In the genomic region with DNA sequence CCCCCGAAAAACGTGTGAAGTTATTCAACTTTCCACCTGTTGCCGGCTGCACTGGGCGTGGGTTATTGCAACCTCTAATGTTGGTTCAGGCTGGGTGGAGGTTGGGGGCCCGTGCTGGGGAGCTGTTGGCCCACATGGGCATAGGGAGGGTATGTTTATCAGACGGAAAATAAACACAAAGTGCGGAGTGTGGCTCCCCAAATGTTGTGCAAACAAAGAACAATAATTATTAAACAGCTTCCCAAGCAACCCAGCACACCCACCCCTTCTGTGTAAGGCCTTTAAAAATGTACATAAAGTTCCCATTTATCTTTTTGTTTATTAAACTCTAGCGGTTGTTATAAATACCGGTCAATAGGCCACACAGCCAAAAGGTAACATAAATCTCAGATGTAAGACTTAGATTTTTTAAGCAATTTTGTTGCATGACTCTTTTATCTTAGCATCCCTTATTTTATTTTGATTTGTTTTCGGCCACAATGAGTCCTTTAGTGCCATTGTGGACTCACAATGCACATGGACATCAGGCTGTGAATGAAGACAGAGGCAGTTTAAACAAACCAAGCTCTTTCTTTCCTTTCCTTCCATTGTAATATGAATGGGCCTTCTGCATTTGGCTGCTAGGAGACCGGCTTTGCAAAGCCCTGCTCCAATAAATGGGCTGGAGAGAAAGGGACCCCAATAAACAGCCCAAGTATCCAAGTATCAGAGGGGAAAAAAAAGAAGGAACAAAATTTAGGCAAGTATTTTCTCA, we compare ENCODE assay signal across 19 cellular contexts. TPM values are rescaled to one million over a fixed set of nuclear protein-coding genes. Genes with fewer than 3 reads are reported as not detected.
A peak's percentile ranks its signal among the peaks of the same experiment; 100 is the strongest.
DNase-seq lines count a peak whose midpoint lies in the region; ATAC-seq, FAIRE-seq and TF ChIP-seq lines count a peak whose summit lies in the region.
"Had no signal": no experiment of that assay in that cellular context is flagged by ENCODE, and none has a peak within 500 bp of the region (broad histone marks: within the 10 kb centered on the region; RNA-seq: fewer than 3 reads in every experiment).

No MANE protein-coding gene starts in this region.

- H3K4me3 ChIP-seq in HepG2 (replicated peaks in 1 of 3; ENCODE audit: insufficient read depth in 1 of 3, low read depth in 2 of 3, low read length in 3 of 3): no peak overlapping the region
- H3K4me3 ChIP-seq in CD4-positive, alpha-beta memory T cell (ENCODE audit: low read length in 2 of 2): no peak overlapping the region
- H3K4me3 ChIP-seq: lower lobe of right lung, thoracic aorta had no signal

- peaks cover 24% of the 10 kb centered on the region for H3K4me1 Mint-ChIP-seq in nephron progenitor cell
- peaks cover 14 to 30% (median 19%) of the 10 kb centered on the region in 4 donors for H3K4me1 Mint-ChIP-seq in CD4-positive, alpha-beta memory T cell

- WGBS in HepG2 (ENCODE audit: low lambda C conversion rate): 20% methylated on average over 11 of the region's 11 CpGs

- CTCF ChIA-PET in HepG2 (lab: Yijun Ruan, JAX; ENCODE audit: low intra/inter-chr PET ratio, low total read pairs): no interaction called here
- CTCF ChIA-PET in CD4-positive, alpha-beta memory T cell (lab: Charles Lee; ENCODE audit: partially characterized antibody): no interaction called here

- H3K27ac ChIP-seq in HepG2 (ENCODE audit: extremely low read length, insufficient read depth, low read length): no peak overlapping the region
- H3K27ac ChIP-seq in CD4-positive, alpha-beta memory T cell (ENCODE audit: low read depth, low read length): no peak overlapping the region
- H3K27ac ChIP-seq: epithelial cell of prostate, gastroesophageal sphincter, lower lobe of right lung, thoracic aorta had no signal

- H2AFZ ChIP-seq in HepG2 (ENCODE audit: low read length): no peak overlapping the region

- no peaks in the 10 kb centered on the region for H3K36me3 ChIP-seq in HepG2 (replicated peaks in 1 of 2; ENCODE audit: control insufficient read depth in 1 of 2, insufficient read depth in 2 of 2, low read length in 2 of 2)
- no peaks in the 10 kb centered on the region for H3K36me3 ChIP-seq in CD4-positive, alpha-beta memory T cell (ENCODE audit: insufficient read depth, low read length)
- H3K36me3 ChIP-seq: gastroesophageal sphincter, lower lobe of right lung, thoracic aorta had no signal

- H3K27ac Mint-ChIP-seq in nephron progenitor cell: no peak overlapping the region
- H3K27ac Mint-ChIP-seq in CD4-positive, alpha-beta memory T cell: peak overlapping the region in 1 of 7 donors; percentile 10
- H3K27ac Mint-ChIP-seq: T-helper 1 cell treated with Interleukin-12 subunit alpha and Interleukin-12 subunit beta and Interleukin-4 antibody, amounts not matched to agents 30 μg/mL and 1 μg/mL, for 36 hours had no signal

- H3K9me3 Mint-ChIP-seq in nephron progenitor cell: peaks cover 31% of the 10 kb centered on the region
- peaks cover 0 to 5% (median 0%) of the 10 kb centered on the region in 8 donors for H3K9me3 Mint-ChIP-seq in CD4-positive, alpha-beta memory T cell

- TF ChIP-seq CTCF in nephron progenitor cell (IDR thresholded peaks at IDR 0.05): no peak
- no peak for TF ChIP-seq CTCF in HepG2 (CRISPR knock-in tag; IDR thresholded peaks at IDR 0.05)

- H3K4me3 Mint-ChIP-seq in nephron progenitor cell: peak overlapping the region; percentile 5
- peak overlapping the region in 4 of 8 donors; percentile 5 to 53 (median 19) for H3K4me3 Mint-ChIP-seq in CD4-positive, alpha-beta memory T cell
- H3K4me3 Mint-ChIP-seq: T-helper 1 cell treated with Interleukin-12 subunit alpha and Interleukin-12 subunit beta and Interleukin-4 antibody, amounts not matched to agents 30 μg/mL and 1 μg/mL, for 36 hours had no signal

- H3K79me2 ChIP-seq in HepG2 (ENCODE audit: insufficient read depth, low read length): no peaks in the 10 kb centered on the region

- POLR2A ChIA-PET in HepG2 (lab: Yijun Ruan, JAX): no interaction called here
- POLR2A ChIA-PET in CD4-positive, alpha-beta memory T cell (lab: Charles Lee; ENCODE audit: partially characterized antibody): interaction anchor here (4.3 kb wide), 1 partner anchor 10 kb away, joined by 22 read pairs; the partner anchor contains the start of gene FAM120B

- peak; percentile 88 for DNase-seq in COLO668 (lab: John Stamatoyannopoulos, UW; ENCODE audit: unreplicated experiment)
- DNase-seq in NCI-H1930 (lab: John Stamatoyannopoulos, UW): peak; percentile 29 to 49
- DNase-seq in nephron progenitor cell: no peak
- no peak for DNase-seq in HepG2 (ENCODE audit: low spot score)
- no peak for DNase-seq in CD4-positive, alpha-beta memory T cell
- DNase-seq in stimulated activated CD4-positive, alpha-beta T cell treated with anti-CD3 and anti-CD28 coated beads, Interleukin-15, amount 100 ng/mL, for 24 hours: no peak
- DNase-seq: activated CD4-positive, CD25-positive, alpha-beta regulatory T cell; lower lobe of right lung; occipital lobe; stimulated activated CD4-positive, alpha-beta T cell treated with anti-CD3 and anti-CD28 coated beads, Interleukin-4, amount 100 ng/mL, for 1 hour had no signal

- FAIRE-seq in endometrium (lab: Jason Lieb, UNC) (peak; percentile 89), HepG2 (lab: Jason Lieb, UNC) (no peak)
- FAIRE-seq: colon, D721Med had no signal

- peaks cover 28% of the 10 kb centered on the region for H3K36me3 Mint-ChIP-seq in nephron progenitor cell (ENCODE audit: low read depth)
- H3K36me3 Mint-ChIP-seq in CD4-positive, alpha-beta memory T cell: no peaks in the 10 kb centered on the region

- no peak for ATAC-seq in HepG2
- no peak for ATAC-seq in HG03095 (IDR thresholded peaks at IDR 0.05; ENCODE audit: unreplicated experiment)
- ATAC-seq: gastroesophageal sphincter, lower lobe of right lung, Right ventricle myocardium inferior had no signal

- intact Hi-C loops in HepG2 (cut with micrococcal nuclease; ENCODE audit: unreplicated experiment): loop anchor here (1.0 kb wide), 1 partner anchor 67 kb away; no protein-coding TSS in a partner anchor
- intact Hi-C loops in CD4-positive, alpha-beta memory T cell (cut with micrococcal nuclease): no loop called here

- peaks cover 4% of the 10 kb centered on the region; the same call in 1 of the 2 replicates for H4K20me1 ChIP-seq in HepG2 (ENCODE audit: insufficient read depth, low read length)

- peaks cover 11% of the 10 kb centered on the region; the same call in 1 of the 2 replicates for H3K9me3 ChIP-seq in HepG2 (ENCODE audit: low read length)
- H3K9me3 ChIP-seq in CD4-positive, alpha-beta memory T cell (ENCODE audit: control insufficient read depth in 1 of 2, low read length in 2 of 2): no peaks in the 10 kb centered on the region
- H3K9me3 ChIP-seq: gastroesophageal sphincter, lower lobe of right lung, thoracic aorta had no signal

- no peak overlapping the region for H3K4me2 ChIP-seq in HepG2 (ENCODE audit: low read depth, low read length)

- peaks cover 12 to 54% of the 10 kb centered on the region in 2 experiments for H3K27me3 ChIP-seq in HepG2 (ENCODE audit: control insufficient read depth in 1 of 2, insufficient read depth in 2 of 2, low read length in 2 of 2)
- H3K27me3 ChIP-seq in CD4-positive, alpha-beta memory T cell (ENCODE audit: insufficient read depth, low read length): peaks cover 29% of the 10 kb centered on the region

- no peak for TF ChIP-seq POLR2A in HepG2 (IDR thresholded peaks at IDR 0.05; ENCODE audit: insufficient read depth in 1 of 2, low read depth in 2 of 2, low read length in 2 of 2)

- no peak overlapping the region for H3K9ac ChIP-seq in HepG2 (ENCODE audit: insufficient read depth, low read depth, low read length)

- peaks cover 57% of the 10 kb centered on the region for H3K27me3 Mint-ChIP-seq in nephron progenitor cell (ENCODE audit: low read depth, poor library complexity)
- H3K27me3 Mint-ChIP-seq in CD4-positive, alpha-beta memory T cell: peaks cover 35 to 50% of the 10 kb centered on the region in 2 donors

- H3K4me1 ChIP-seq in HepG2 (ENCODE audit: insufficient read depth, low read length): peaks cover 14% of the 10 kb centered on the region
- peaks cover 40% of the 10 kb centered on the region for H3K4me1 ChIP-seq in CD4-positive, alpha-beta memory T cell (ENCODE audit: insufficient read depth, low read length)

- no TSS peak for BruUV-seq in HepG2 (replicated peaks; lab: Mats Ljungman, UMichigan)

- no peak for TF ChIP-seq RAD21 in HepG2 (CRISPR knock-in tag; IDR thresholded peaks at IDR 0.05)

- in situ Hi-C loops in HepG2 (cut with HindIII; ENCODE audit: extremely low pct_ligation_motif_present, low pct_unique_long_range_greater_than_20kb): no loop called here

- TF ChIP-seq EP300 in HepG2 (IDR thresholded peaks at IDR 0.05; ENCODE audit: low read depth in 2 of 2, low read length in 2 of 2) (no peak), HepG2 (CRISPR knock-in tag; IDR thresholded peaks at IDR 0.05; ENCODE audit: borderline replicate concordance) (no peak)

RNA-seq across cellular contexts. Expression of gene DLL1, which starts 6.9 kb away (rescaled TPM):
- total RNA-seq in HepG2 (2016; rRNA removed; fragmentation: Illumina TruSeq; extraction: Trizol): not detected in 2 replicates
- total RNA-seq in HepG2 (2016; cell fraction: cytosol; rRNA removed; fragmentation: Illumina TruSeq; extraction: Trizol; ENCODE audit: low read depth): not detected in 2 replicates
- total RNA-seq in HepG2 (2016; cell fraction: insoluble cytoplasmic fraction; rRNA removed; fragmentation: Illumina TruSeq; extraction: Trizol): not detected in 2 replicates
- not detected in 2 replicates for total RNA-seq in HepG2 (2016; cell fraction: membrane; rRNA removed; fragmentation: Illumina TruSeq; extraction: Trizol)
- not detected in 2 replicates for total RNA-seq in HepG2 (2016; cell fraction: nucleus; rRNA removed; fragmentation: Illumina TruSeq; extraction: Trizol)
- not detected in 2 replicates for polyA plus RNA-seq in HepG2 (2011; rRNA removed)
- polyA plus RNA-seq in HepG2 (2011; cell fraction: cytosol; rRNA removed): not detected in 2 replicates
- 0.10 TPM in 2 replicates for polyA plus RNA-seq in HepG2 (2011; cell fraction: nucleus; rRNA removed)
- not detected in 2 replicates for polyA plus RNA-seq in HepG2 (2012)
- not detected in 2 replicates for polyA plus RNA-seq in HepG2 (2016; cell fraction: cytosol; fragmentation: Illumina TruSeq; extraction: Trizol; ENCODE audit: low read depth)
- polyA plus RNA-seq in HepG2 (2016; cell fraction: insoluble cytoplasmic fraction; fragmentation: Illumina TruSeq; extraction: Trizol; ENCODE audit: low read depth): not detected in 2 replicates
- polyA plus RNA-seq in HepG2 (2016; cell fraction: membrane; fragmentation: Illumina TruSeq; extraction: Trizol; ENCODE audit: low read depth): not detected in 2 replicates
- not detected in 2 replicates for polyA plus RNA-seq in HepG2 (2016; cell fraction: nucleus; fragmentation: Illumina TruSeq; extraction: Trizol; ENCODE audit: insufficient read depth, low read depth)
- polyA minus RNA-seq in HepG2 (2011; rRNA and poly(A)+ RNA removed; ENCODE audit: low replicate concordance): not detected in 2 replicates
- polyA minus RNA-seq in HepG2 (2011; cell fraction: cytosol; rRNA and poly(A)+ RNA removed): not detected in 2 replicates
- not detected in 2 replicates for polyA minus RNA-seq in HepG2 (2011; cell fraction: nucleus; rRNA and poly(A)+ RNA removed)
- total RNA-seq in CD4-positive, alpha-beta memory T cell: 1 to 10 TPM; 1.7 to 3.4 TPM
- under 1 TPM in 1 of 2 donors, not detected in 1; 0.07 TPM for polyA plus RNA-seq in CD4-positive, alpha-beta memory T cell

RNA-seq across cellular contexts. Expression of gene FAM120B, which starts 8.8 kb away (rescaled TPM):
- total RNA-seq in HepG2 (2016; rRNA removed; fragmentation: Illumina TruSeq; extraction: Trizol): 10.7 and 18.3 TPM in 2 replicates
- 14.5 and 14.8 TPM in 2 replicates for total RNA-seq in HepG2 (2016; cell fraction: cytosol; rRNA removed; fragmentation: Illumina TruSeq; extraction: Trizol; ENCODE audit: low read depth)
- 10.1 and 18.3 TPM in 2 replicates for total RNA-seq in HepG2 (2016; cell fraction: insoluble cytoplasmic fraction; rRNA removed; fragmentation: Illumina TruSeq; extraction: Trizol)
- 18.9 and 22.2 TPM in 2 replicates for total RNA-seq in HepG2 (2016; cell fraction: membrane; rRNA removed; fragmentation: Illumina TruSeq; extraction: Trizol)
- total RNA-seq in HepG2 (2016; cell fraction: nucleus; rRNA removed; fragmentation: Illumina TruSeq; extraction: Trizol): 16.8 and 19.1 TPM in 2 replicates
- 9.2 and 10.8 TPM in 2 replicates for polyA plus RNA-seq in HepG2 (2011; rRNA removed)
- polyA plus RNA-seq in HepG2 (2011; cell fraction: cytosol; rRNA removed): 6.1 and 6.8 TPM in 2 replicates
- polyA plus RNA-seq in HepG2 (2011; cell fraction: nucleus; rRNA removed): 11.2 and 14.9 TPM in 2 replicates
- polyA plus RNA-seq in HepG2 (2012): 10.6 and 12.8 TPM in 2 replicates
- 1.4 and 1.6 TPM in 2 replicates for polyA plus RNA-seq in HepG2 (2016; cell fraction: cytosol; fragmentation: Illumina TruSeq; extraction: Trizol; ENCODE audit: low read depth)
- polyA plus RNA-seq in HepG2 (2016; cell fraction: insoluble cytoplasmic fraction; fragmentation: Illumina TruSeq; extraction: Trizol; ENCODE audit: low read depth): 21.6 TPM in 2 replicates
- 2.6 and 3.5 TPM in 2 replicates for polyA plus RNA-seq in HepG2 (2016; cell fraction: membrane; fragmentation: Illumina TruSeq; extraction: Trizol; ENCODE audit: low read depth)
- polyA plus RNA-seq in HepG2 (2016; cell fraction: nucleus; fragmentation: Illumina TruSeq; extraction: Trizol; ENCODE audit: insufficient read depth, low read depth): 17.9 and 21.0 TPM in 2 replicates
- 18.9 and 22.3 TPM in 2 replicates for polyA minus RNA-seq in HepG2 (2011; rRNA and poly(A)+ RNA removed; ENCODE audit: low replicate concordance)
- polyA minus RNA-seq in HepG2 (2011; cell fraction: cytosol; rRNA and poly(A)+ RNA removed): 8.3 and 10.0 TPM in 2 replicates
- 39.7 and 55.7 TPM in 2 replicates for polyA minus RNA-seq in HepG2 (2011; cell fraction: nucleus; rRNA and poly(A)+ RNA removed)
- total RNA-seq in CD4-positive, alpha-beta memory T cell: 10 to 100 TPM; 46.8 to 48.6 TPM
- 10 to 100 TPM; 22.7 to 33.4 TPM for polyA plus RNA-seq in CD4-positive, alpha-beta memory T cell

Comparison
In these comparisons a context has a peak if more than half of its experiments do, and no peak if none do; other contexts are left out.
1. DNase-seq: peak in COLO668 (single experiment) and NCI-H1930 (2 of 2); none in nephron progenitor cell (single experiment), HepG2 (single experiment), CD4-positive, alpha-beta memory T cell (0 of 5) and stimulated activated CD4-positive, alpha-beta T cell treated with anti-CD3 and anti-CD28 coated beads, Interleukin-15, amount 100 ng/mL, for 24 hours (single experiment).